In genomic region chr16:22153074-22153473, GRCh38 we compare ENCODE assay signal across 1 cellular context.
TF ChIP-seq lines count a peak whose summit lies in the region.

No MANE protein-coding gene starts in this region.

TF ChIP-seq in HepG2, 621 proteins besides CTCF, POLR2A, EP300 and RAD21:
- TF ChIP-seq CEBPG (CRISPR knock-in tag; IDR thresholded peaks at IDR 0.05) (peak; percentile 41; the same call in 1 of the 2 replicates), ZNF460 (CRISPR knock-in tag; IDR thresholded peaks at IDR 0.05; ENCODE audit: borderline replicate concordance) (peak; percentile 74), CEBPB (IDR thresholded peaks at IDR 0.05; ENCODE audit: borderline replicate concordance, low read depth, low read length) (peak; percentile 66; the same call in 1 of the 2 replicates)
